ENCODE assay signal across 8 cellular contexts in the genomic region with DNA sequence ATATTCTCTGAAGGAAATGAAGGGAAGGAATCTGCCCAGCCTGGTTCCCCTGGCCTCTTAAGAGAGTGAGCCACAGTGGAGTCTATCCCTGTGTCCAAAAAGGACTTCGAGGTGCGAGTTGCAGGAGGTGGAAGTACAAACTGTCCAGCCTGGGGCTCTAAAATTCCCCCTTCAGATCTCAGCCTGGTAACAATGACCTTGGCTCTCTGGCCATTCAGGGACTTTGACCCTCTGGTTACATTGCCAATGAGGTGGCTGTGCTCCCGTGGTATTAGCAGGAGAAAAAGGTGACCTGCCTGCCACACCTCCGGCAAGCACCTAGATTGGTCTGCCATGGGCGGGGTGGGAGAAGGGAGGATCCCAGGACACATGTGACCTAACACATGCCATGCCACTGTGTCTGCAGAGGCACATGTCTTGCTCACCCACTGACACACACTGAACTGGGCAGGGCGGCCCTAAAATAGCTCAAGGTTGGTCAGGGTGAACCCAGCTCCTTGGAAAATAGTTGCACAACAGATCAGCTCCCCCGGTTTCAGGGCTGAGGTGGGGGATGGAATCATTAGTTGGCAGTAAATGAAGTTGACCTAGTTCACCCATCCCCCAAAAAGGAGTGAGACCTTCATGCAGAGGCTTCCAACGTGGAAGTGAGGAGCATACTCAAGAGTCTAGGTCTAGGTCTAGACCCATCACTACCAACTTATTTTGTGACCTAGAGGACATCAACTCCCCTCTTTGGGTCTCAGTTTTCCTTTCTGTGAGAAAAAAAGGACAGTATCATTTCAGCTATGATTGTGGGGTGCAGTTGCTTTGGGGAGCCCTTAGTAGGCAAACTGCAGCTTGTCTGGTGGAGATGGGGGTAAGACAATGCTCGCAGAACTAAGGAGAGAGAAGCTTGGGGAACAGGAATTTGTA. TPM values are rescaled to one million over a fixed set of nuclear protein-coding genes. Genes with fewer than 3 reads are reported as not detected.
DNase-seq lines count a peak whose midpoint lies in the region; ATAC-seq, FAIRE-seq and TF ChIP-seq lines count a peak whose summit lies in the region.

No MANE protein-coding gene starts in this region.

- H4K91ac ChIP-seq in IMR-90 (ENCODE audit: insufficient read depth, low read depth, low read length): peak overlapping the region; percentile 97

- TF ChIP-seq POLR2A in IMR-90 (IDR thresholded peaks at IDR 0.05; ENCODE audit: low read depth, low read length) (no peak), stomach (IDR thresholded peaks at IDR 0.05) (no peak)

- H3K9ac ChIP-seq in IMR-90 (ENCODE audit: low read depth, low read length) (peak overlapping the region; percentile 55), keratinocyte (ENCODE audit: control insufficient read depth, extremely low read depth, insufficient read depth, low read length) (peak overlapping the region; percentile 74)

- DNase-seq in AG09309 (ENCODE audit: low read depth) (no peak), IMR-90 (no peak), keratinocyte (ENCODE audit: low read depth, low spot score) (peak; percentile 84), stomach (peak; percentile 85), GF-D8 (lab: John Stamatoyannopoulos, UW) (no peak), UCSD-AML1 (lab: John Stamatoyannopoulos, UW; ENCODE audit: unreplicated experiment) (no peak), middle frontal gyrus (ENCODE audit: extremely low spot score, low spot score) (no peak)

- peak overlapping the region; percentile 97 for H2BK20ac ChIP-seq in IMR-90 (ENCODE audit: low read depth, low read length)

- POLR2A ChIA-PET in IMR-90 (lab: Charles Lee; ENCODE audit: unreplicated experiment): interaction anchor here (0.6 to 0.7 kb wide), 3 partner anchors 14 to 42 kb away, joined by 3 to 4 read pairs (median 3); partner anchors contain the start of gene CASC3

- H3K9me1 ChIP-seq in IMR-90 (ENCODE audit: insufficient read depth, low read length) (peaks cover 19% of the 10 kb centered on the region), keratinocyte (ENCODE audit: control insufficient read depth, extremely low read depth, insufficient read depth, low read length) (no peaks in the 10 kb centered on the region)

- H2AK5ac ChIP-seq in IMR-90 (ENCODE audit: low read depth, low read length): peak overlapping the region; percentile 95

- H3K56ac ChIP-seq in IMR-90 (ENCODE audit: extremely low read depth, insufficient read depth, low read length): peak overlapping the region; percentile 80

- peak overlapping the region; percentile 91 for H3K27ac ChIP-seq in IMR-90 (ENCODE audit: insufficient read depth, low read length)
- H3K27ac ChIP-seq in angular gyrus (ENCODE audit: low read depth, low read length): peak overlapping the region; percentile 99
- H3K27ac ChIP-seq in keratinocyte (ENCODE audit: control insufficient read depth, insufficient read depth, low read length): peak overlapping the region; percentile 94
- peak overlapping the region; percentile 91 to 98 (median 97) for H3K27ac ChIP-seq in stomach

- H4K8ac ChIP-seq in IMR-90 (ENCODE audit: low read depth in 2 of 2, low read length in 2 of 2): peak overlapping the region; percentile 95 to 96

- in situ Hi-C loops in IMR-90 (cut with MboI; ENCODE audit: low sequenced_read_pairs): no loop called here

- TF ChIP-seq RAD21 in IMR-90 (IDR thresholded peaks at IDR 0.05; ENCODE audit: low read length): no peak

- peak overlapping the region; percentile 87 for H3K4me2 ChIP-seq in IMR-90 (ENCODE audit: low read depth, low read length)
- peak overlapping the region; percentile 89 for H3K4me2 ChIP-seq in keratinocyte (ENCODE audit: control insufficient read depth, extremely low read depth, insufficient read depth, low read depth, low read length)

- FAIRE-seq in keratinocyte (lab: Jason Lieb, UNC): peak; percentile 39

- peak overlapping the region; percentile 99 for H2BK120ac ChIP-seq in IMR-90 (ENCODE audit: low read depth, low read length)

- H3K4me1 ChIP-seq in IMR-90 (ENCODE audit: control insufficient read depth, insufficient read depth, low read length) (peaks cover 20% of the 10 kb centered on the region), keratinocyte (ENCODE audit: control insufficient read depth, extremely low read depth, insufficient read depth, low read length) (peaks cover 45% of the 10 kb centered on the region), stomach (peaks cover 81 to 90% (median 86%) of the 10 kb centered on the region in 4 donors)

- H3K4me3 ChIP-seq in AG09309 (ENCODE audit: control insufficient read depth, low read depth, low read length) (peak overlapping the region; percentile 50), IMR-90 (ENCODE audit: insufficient read depth, low read depth, low read length) (peak overlapping the region; percentile 31), keratinocyte (ENCODE audit: control insufficient read depth in 2 of 3, extremely low read depth in 1 of 3, insufficient read depth in 2 of 3, low read depth in 1 of 3, low read length in 3 of 3) (peak overlapping the region; percentile 49 to 77 (median 73)), stomach (peak overlapping the region; percentile 64 to 82 (median 70))

- peak overlapping the region; percentile 92 for H2AK9ac ChIP-seq in IMR-90 (replicated peaks; ENCODE audit: low read depth, low read length, poor library complexity)

- H3K79me1 ChIP-seq in IMR-90 (ENCODE audit: low read depth in 1 of 2, low read length in 2 of 2): peaks cover 24 to 54% of the 10 kb centered on the region in 2 experiments; a peak in 3 of 4 replicates

- ATAC-seq in IMR-90 (ENCODE audit: low read depth): no peak

- WGBS in IMR-90 (ENCODE audit: extremely low coverage in 2 of 2, insufficient read length in 1 of 2), 2 experiments: 100% methylated on average over 1 of the region's 9 CpGs; no CpG with 5 or more reads in 1 of the 2 experiments
- 13 to 27% (median 16%) methylated on average over 6 to 9 of the region's 9 CpGs for WGBS in stomach, 5 donors

- no peak for TF ChIP-seq CTCF in AG09309 (IDR thresholded peaks at IDR 0.05; ENCODE audit: control insufficient read depth, insufficient read depth, low read depth, low read length, missing control alignments)
- no peak for TF ChIP-seq CTCF in IMR-90 (conservative IDR thresholded peaks at IDR 0.05; ENCODE audit: low read depth, low read length)
- TF ChIP-seq CTCF in keratinocyte (optimal IDR thresholded peaks at IDR 0.05 in 1 of 3, IDR thresholded peaks at IDR 0.05 in 1 of 3, conservative IDR thresholded peaks at IDR 0.05 in 1 of 3; ENCODE audit: extremely low read depth in 1 of 3, insufficient read depth in 2 of 3, low read length in 3 of 3): no peak
- no peak for TF ChIP-seq CTCF in stomach (IDR thresholded peaks at IDR 0.05)

- no TSS peak for BruUV-seq in IMR-90 (replicated peaks; lab: Mats Ljungman, UMichigan)

- H3K18ac ChIP-seq in IMR-90 (ENCODE audit: low read depth, low read length): peak overlapping the region; percentile 90

- H3K27me3 ChIP-seq in IMR-90 (ENCODE audit: control insufficient read depth, insufficient read depth, low read length) (no peaks in the 10 kb centered on the region), keratinocyte (ENCODE audit: control insufficient read depth, extremely low read depth, insufficient read depth, low read length) (no peaks in the 10 kb centered on the region), stomach (no peaks in the 10 kb centered on the region)

- CTCF ChIA-PET in IMR-90 (lab: Yijun Ruan, JAX): interaction anchor here (1.0 to 2.3 kb wide), 2 partner anchors 12 to 13 kb away, joined by 3 to 12 read pairs; no protein-coding TSS in a partner anchor

- peak overlapping the region; percentile 91 for H2BK5ac ChIP-seq in IMR-90 (ENCODE audit: low read depth, low read length, poor library complexity, severe bottlenecking)

- H4K20me1 ChIP-seq in IMR-90 (ENCODE audit: insufficient read depth, low read length): peaks cover 11% of the 10 kb centered on the region; the same call in 1 of the 2 replicates
- H4K20me1 ChIP-seq in keratinocyte (ENCODE audit: control insufficient read depth, extremely low read depth, insufficient read depth, low read length): no peaks in the 10 kb centered on the region

- H3K36me3 ChIP-seq in IMR-90 (ENCODE audit: control insufficient read depth, insufficient read depth, low read length) (peaks cover 41% of the 10 kb centered on the region), keratinocyte (ENCODE audit: control insufficient read depth in 2 of 2, extremely low read depth in 1 of 2, insufficient read depth in 2 of 2, low read length in 2 of 2) (peaks cover 23 to 44% of the 10 kb centered on the region in 2 experiments), stomach (peaks cover 35 to 43% (median 42%) of the 10 kb centered on the region in 4 donors)

- peak overlapping the region; percentile 89 for H3K23ac ChIP-seq in IMR-90 (ENCODE audit: low read depth, low read length)

- intact Hi-C loops in IMR-90 (cut with micrococcal nuclease) (no loop called here), stomach (cut with DNase I; ENCODE audit: low total_unique reads) (no loop called here)

- peaks cover 13% of the 10 kb centered on the region for H3K79me2 ChIP-seq in keratinocyte (ENCODE audit: control insufficient read depth, insufficient read depth, low read length)

- H3K4ac ChIP-seq in IMR-90 (ENCODE audit: low read depth, low read length): peak overlapping the region; percentile 99

- H3K9me3 ChIP-seq in IMR-90 (ENCODE audit: control insufficient read depth, insufficient read depth, low read length) (no peaks in the 10 kb centered on the region), keratinocyte (ENCODE audit: control insufficient read depth, low read depth, low read length) (no peaks in the 10 kb centered on the region), stomach (no peaks in the 10 kb centered on the region)

- no peak for TF ChIP-seq EP300 in stomach (IDR thresholded peaks at IDR 0.05)

- H4K5ac ChIP-seq in IMR-90 (ENCODE audit: low read depth, low read length): peak overlapping the region; percentile 79

- dilution Hi-C loops in IMR-90 (cut with HindIII; ENCODE audit: low sequenced_read_pairs, unreplicated experiment) (no loop called here), keratinocyte (cut with MboI; ENCODE audit: extremely low pct_ligation_motif_present, low sequenced_read_pairs) (no loop called here)

- H2BK15ac ChIP-seq in IMR-90 (ENCODE audit: low read depth, low read length): peak overlapping the region; percentile 99

- H3K14ac ChIP-seq in IMR-90 (replicated peaks; ENCODE audit: low read depth, low read length): peak overlapping the region; percentile 97

- H2AFZ ChIP-seq in IMR-90 (replicated peaks; ENCODE audit: low read length, poor library complexity) (peak overlapping the region; percentile 44), keratinocyte (ENCODE audit: control insufficient read depth, low read length) (no peak overlapping the region)

RNA-seq across cellular contexts. Expression of gene NR1D1, which starts 2.2 kb away (rescaled TPM):
- total RNA-seq in IMR-90 (2012; rRNA removed) (0.28 and 0.36 TPM in 2 replicates), stomach (10 to 100 TPM in 2 of 5 donors, 1 to 10 TPM in 3; 2.8 to 14.9 (median 9.0) TPM)
- polyA plus RNA-seq in IMR-90 (2012; rRNA removed) (4.4 and 7.2 TPM in 2 replicates), keratinocyte (0.46 to 7.5 TPM (median 1.0 TPM) in 3 replicates), stomach (10 to 100 TPM in 1 of 3 donors, 1 to 10 TPM in 2; 5.5 to 20.5 (median 9.6) TPM)
- 4.1 and 8.6 TPM in 2 replicates for polyA plus RNA-seq in IMR-90 (2012; cell fraction: cytosol; rRNA removed)
- 11.1 and 25.2 TPM in 2 replicates for polyA plus RNA-seq in IMR-90 (2012; cell fraction: nucleus; rRNA removed; ENCODE audit: low replicate concordance)
- polyA plus RNA-seq in keratinocyte (2011; ENCODE audit: low read depth): 25.7 TPM
- 2.4 and 5.9 TPM in 2 replicates for polyA plus RNA-seq in keratinocyte (2011; cell fraction: cytosol; rRNA removed)
- 8.9 and 15.2 TPM in 2 replicates for polyA plus RNA-seq in keratinocyte (2011; cell fraction: nucleus; rRNA removed)
- polyA plus RNA-seq in keratinocyte (2012; ENCODE audit: low replicate concordance): 12.2 and 71.1 TPM in 2 replicates
- 2.1 to 31.5 TPM (median 3.6 TPM) in 3 replicates for polyA minus RNA-seq in keratinocyte
- 7.7 TPM for polyA minus RNA-seq in keratinocyte (2011; cell fraction: cytosol; rRNA and poly(A)+ RNA removed)
- polyA minus RNA-seq in keratinocyte (2011; cell fraction: nucleus; rRNA and poly(A)+ RNA removed): 5.7 and 10.2 TPM in 2 replicates

RNA-seq across cellular contexts. Expression of gene MSL1, which starts 23.6 kb away (rescaled TPM):
- 28.3 and 29.7 TPM in 2 replicates for total RNA-seq in IMR-90 (2012; rRNA removed)
- 38.4 and 48.4 TPM in 2 replicates for polyA plus RNA-seq in IMR-90 (2012; rRNA removed)
- 12.2 and 14.7 TPM in 2 replicates for polyA plus RNA-seq in IMR-90 (2012; cell fraction: cytosol; rRNA removed)
- 45.5 and 129 TPM in 2 replicates for polyA plus RNA-seq in IMR-90 (2012; cell fraction: nucleus; rRNA removed; ENCODE audit: low replicate concordance)
- polyA plus RNA-seq in keratinocyte: 41.8 to 66.8 TPM (median 56.9 TPM) in 3 replicates
- 54.9 TPM for polyA plus RNA-seq in keratinocyte (2011; ENCODE audit: low read depth)
- polyA plus RNA-seq in keratinocyte (2011; cell fraction: cytosol; rRNA removed): 31.4 and 53.5 TPM in 2 replicates
- 106 and 140 TPM in 2 replicates for polyA plus RNA-seq in keratinocyte (2011; cell fraction: nucleus; rRNA removed)
- 42.8 and 49.4 TPM in 2 replicates for polyA plus RNA-seq in keratinocyte (2012; ENCODE audit: low replicate concordance)
- 9.9 to 38.5 TPM (median 27.3 TPM) in 3 replicates for polyA minus RNA-seq in keratinocyte
- 23.0 TPM for polyA minus RNA-seq in keratinocyte (2011; cell fraction: cytosol; rRNA and poly(A)+ RNA removed)
- polyA minus RNA-seq in keratinocyte (2011; cell fraction: nucleus; rRNA and poly(A)+ RNA removed): 28.5 and 50.4 TPM in 2 replicates
- 100 to 1,000 TPM in 2 of 5 donors, 10 to 100 TPM in 3; 47.1 to 322 (median 90.1) TPM for total RNA-seq in stomach
- 10 to 100 TPM; 29.3 to 63.8 (median 32.7) TPM for polyA plus RNA-seq in stomach

RNA-seq across cellular contexts. Expression of gene THRA, which starts 35.4 kb away (rescaled TPM):
- total RNA-seq in IMR-90 (2012; rRNA removed) (20.8 and 22.0 TPM in 2 replicates), stomach (10 to 100 TPM; 21.1 to 52.2 (median 38.4) TPM)
- polyA plus RNA-seq in IMR-90 (2012; rRNA removed) (21.9 and 23.4 TPM in 2 replicates), keratinocyte (3.3 to 5.9 TPM (median 4.5 TPM) in 3 replicates), stomach (10 to 100 TPM; 21.4 to 37.0 (median 26.4) TPM)
- 22.4 and 25.8 TPM in 2 replicates for polyA plus RNA-seq in IMR-90 (2012; cell fraction: cytosol; rRNA removed)
- 17.8 and 22.5 TPM in 2 replicates for polyA plus RNA-seq in IMR-90 (2012; cell fraction: nucleus; rRNA removed; ENCODE audit: low replicate concordance)
- 2.3 TPM for polyA plus RNA-seq in keratinocyte (2011; ENCODE audit: low read depth)
- polyA plus RNA-seq in keratinocyte (2011; cell fraction: cytosol; rRNA removed): 2.5 and 4.4 TPM in 2 replicates
- 5.2 and 5.8 TPM in 2 replicates for polyA plus RNA-seq in keratinocyte (2011; cell fraction: nucleus; rRNA removed)
- polyA plus RNA-seq in keratinocyte (2012; ENCODE audit: low replicate concordance): 4.9 and 8.4 TPM in 2 replicates
- polyA minus RNA-seq in keratinocyte: 4.8 to 14.7 TPM (median 4.9 TPM) in 3 replicates
- 5.6 TPM for polyA minus RNA-seq in keratinocyte (2011; cell fraction: cytosol; rRNA and poly(A)+ RNA removed)
- polyA minus RNA-seq in keratinocyte (2011; cell fraction: nucleus; rRNA and poly(A)+ RNA removed): 2.4 and 3.2 TPM in 2 replicates

RNA-seq across cellular contexts. Expression of gene CASC3, which starts 42.1 kb away (rescaled TPM):
- total RNA-seq in IMR-90 (2012; rRNA removed): 24.4 and 25.1 TPM in 2 replicates
- polyA plus RNA-seq in IMR-90 (2012; rRNA removed): 36.2 and 38.9 TPM in 2 replicates
- 15.9 and 19.2 TPM in 2 replicates for polyA plus RNA-seq in IMR-90 (2012; cell fraction: cytosol; rRNA removed)
- 83.7 and 153 TPM in 2 replicates for polyA plus RNA-seq in IMR-90 (2012; cell fraction: nucleus; rRNA removed; ENCODE audit: low replicate concordance)
- polyA plus RNA-seq in keratinocyte: 17.3 to 32.1 TPM (median 26.9 TPM) in 3 replicates
- 37.1 TPM for polyA plus RNA-seq in keratinocyte (2011; ENCODE audit: low read depth)
- polyA plus RNA-seq in keratinocyte (2011; cell fraction: cytosol; rRNA removed): 15.8 and 24.7 TPM in 2 replicates
- 70.6 and 74.1 TPM in 2 replicates for polyA plus RNA-seq in keratinocyte (2011; cell fraction: nucleus; rRNA removed)
- polyA plus RNA-seq in keratinocyte (2012; ENCODE audit: low replicate concordance): 27.0 and 27.8 TPM in 2 replicates
- polyA minus RNA-seq in keratinocyte: 12.6 to 81.1 TPM (median 23.1 TPM) in 3 replicates
- 16.5 TPM for polyA minus RNA-seq in keratinocyte (2011; cell fraction: cytosol; rRNA and poly(A)+ RNA removed)
- 12.3 and 18.8 TPM in 2 replicates for polyA minus RNA-seq in keratinocyte (2011; cell fraction: nucleus; rRNA and poly(A)+ RNA removed)
- total RNA-seq in stomach: 100 to 1,000 TPM in 2 of 5 donors, 10 to 100 TPM in 3; 41.9 to 198 (median 85.5) TPM
- 10 to 100 TPM; 27.6 to 42.2 (median 37.0) TPM for polyA plus RNA-seq in stomach

RNA-seq across cellular contexts. Expression of gene MED24, which starts 44.0 kb away (rescaled TPM):
- total RNA-seq in IMR-90 (2012; rRNA removed) (18.6 and 25.8 TPM in 2 replicates), stomach (100 to 1,000 TPM in 2 of 5 donors, 10 to 100 TPM in 3; 55.4 to 336 (median 91.6) TPM)
- polyA plus RNA-seq in IMR-90 (2012; rRNA removed) (73.6 and 79.0 TPM in 2 replicates), keratinocyte (45.3 to 77.3 TPM (median 47.2 TPM) in 3 replicates), stomach (10 to 100 TPM; 24.1 to 49.5 (median 32.7) TPM)
- 29.9 and 49.0 TPM in 2 replicates for polyA plus RNA-seq in IMR-90 (2012; cell fraction: cytosol; rRNA removed)
- polyA plus RNA-seq in IMR-90 (2012; cell fraction: nucleus; rRNA removed; ENCODE audit: low replicate concordance): 167 and 365 TPM in 2 replicates
- polyA plus RNA-seq in keratinocyte (2011; ENCODE audit: low read depth): 20.0 TPM
- polyA plus RNA-seq in keratinocyte (2011; cell fraction: cytosol; rRNA removed): 54.1 and 62.2 TPM in 2 replicates
- 134 and 168 TPM in 2 replicates for polyA plus RNA-seq in keratinocyte (2011; cell fraction: nucleus; rRNA removed)
- polyA plus RNA-seq in keratinocyte (2012; ENCODE audit: low replicate concordance): 30.8 and 51.5 TPM in 2 replicates
- polyA minus RNA-seq in keratinocyte: 82.2 to 244 TPM (median 85.5 TPM) in 3 replicates
- 97.8 TPM for polyA minus RNA-seq in keratinocyte (2011; cell fraction: cytosol; rRNA and poly(A)+ RNA removed)
- polyA minus RNA-seq in keratinocyte (2011; cell fraction: nucleus; rRNA and poly(A)+ RNA removed): 89.3 and 107 TPM in 2 replicates

Comparison
In these comparisons a context has a peak if more than half of its experiments do, and no peak if none do; other contexts are left out.
1. DNase-seq: peak in keratinocyte (single experiment) and stomach (single experiment); none in AG09309 (single experiment), IMR-90 (single experiment), GF-D8 (single experiment), UCSD-AML1 (single experiment) and middle frontal gyrus (single experiment).
2. Peak in every context shown above with its lines, with median percentiles within 50 percentile points of each other: H3K4me3 ChIP-seq and H3K27ac ChIP-seq.